Comparison of ENCODE assay signal across 11 cellular contexts in genomic region chr10:44966129-44966815, GRCh38. TPM values are rescaled to one million over a fixed set of nuclear protein-coding genes. Genes with fewer than 3 reads are reported as not detected.
A peak's percentile ranks its signal among the peaks of the same experiment; 100 is the strongest.
DNase-seq lines count a peak whose midpoint lies in the region; ATAC-seq and TF ChIP-seq lines count a peak whose summit lies in the region.
"Had no signal": no experiment of that assay in that cellular context is flagged by ENCODE, and none has a peak within 500 bp of the region (broad histone marks: within the 10 kb centered on the region; RNA-seq: fewer than 3 reads in every experiment).

No MANE protein-coding gene starts in this region.

- H3K27ac Mint-ChIP-seq in Calu3 (ENCODE audit: unreplicated experiment) = no peak overlapping the region

- H3K36me3 Mint-ChIP-seq in Calu3 (ENCODE audit: insufficient read depth, unreplicated experiment) = no peaks in the 10 kb centered on the region

- intact Hi-C loops in Calu3 (cut with micrococcal nuclease; ENCODE audit: unreplicated experiment) = no loop called here

- ATAC-seq in GM19023 (IDR thresholded peaks at IDR 0.05; ENCODE audit: unreplicated experiment) (peak; percentile 25), HG02884 (IDR thresholded peaks at IDR 0.05; ENCODE audit: unreplicated experiment) (peak; percentile 28)
- ATAC-seq: effector memory CD8-positive, alpha-beta T cell had no signal

- no peaks in the 10 kb centered on the region for H3K9me3 ChIP-seq in skeletal muscle satellite cell (replicated peaks; ENCODE audit: low read length)

- no peak overlapping the region for H3K9ac ChIP-seq in skeletal muscle satellite cell (ENCODE audit: low read depth, low read length)

- H3K27me3 Mint-ChIP-seq in Calu3 (ENCODE audit: unreplicated experiment) = no peaks in the 10 kb centered on the region

- peak overlapping the region; percentile 95 for H3K27ac ChIP-seq in caudate nucleus (ENCODE audit: low read depth, low read length)
- H3K27ac ChIP-seq: SK-N-MC had no signal

- CTCF ChIA-PET in Calu3 (lab: Charles Lee) = interaction anchor here (1.0 to 1.6 kb wide), 3 partner anchors 10 to 35 kb away, joined by 3 to 5 read pairs (median 3); no protein-coding TSS in a partner anchor

- H3K9me3 Mint-ChIP-seq in Calu3 (ENCODE audit: low read depth, unreplicated experiment) = no peaks in the 10 kb centered on the region
- H3K9me3 Mint-ChIP-seq: effector memory CD8-positive, alpha-beta T cell had no signal

- peaks cover 52% of the 10 kb centered on the region for H3K4me1 ChIP-seq in skeletal muscle satellite cell (ENCODE audit: control insufficient read depth, insufficient read depth, low read length)

- peaks cover 24% of the 10 kb centered on the region for H3K4me1 Mint-ChIP-seq in Calu3 (ENCODE audit: low read depth, unreplicated experiment)

- TF ChIP-seq CTCF in Calu3 (IDR thresholded peaks at IDR 0.05; ENCODE audit: unreplicated experiment) = no peak

- H3K4me3 ChIP-seq in skeletal muscle satellite cell (ENCODE audit: low read length) = peak overlapping the region; percentile 22
- H3K4me3 ChIP-seq: SK-N-MC had no signal

- no TSS peak for BruUV-seq in Calu3 (replicated peaks; lab: Mats Ljungman, UMichigan)

- no peak for DNase-seq in caudate nucleus (lab: John Stamatoyannopoulos, UW)
- no peak for DNase-seq in Calu3
- DNase-seq in HuH-7.5 (ENCODE audit: low spot score) = no peak
- no peak for DNase-seq in NCI-H524 (lab: John Stamatoyannopoulos, UW)
- no peak for DNase-seq in NCI-H1092 (lab: John Stamatoyannopoulos, UW)
- DNase-seq: effector memory CD8-positive, alpha-beta T cell; occipital lobe had no signal

- H3K4me2 ChIP-seq in skeletal muscle satellite cell (ENCODE audit: low read length) = peak overlapping the region; percentile 44

- no peaks in the 10 kb centered on the region for H3K36me3 ChIP-seq in skeletal muscle satellite cell (ENCODE audit: insufficient read depth, low read length)

- H3K4me3 Mint-ChIP-seq in Calu3 (ENCODE audit: low read depth, unreplicated experiment) = no peak overlapping the region

- H3K27me3 ChIP-seq in skeletal muscle satellite cell (ENCODE audit: control insufficient read depth, insufficient read depth, low read length) = no peaks in the 10 kb centered on the region

RNA-seq across cellular contexts. Expression of gene RASSF4, which starts 6.7 kb away (rescaled TPM):
- total RNA-seq in skeletal muscle satellite cell (2012; rRNA removed) = 1.8 and 10.5 TPM in 2 replicates
- 2.2 and 2.4 TPM in 2 replicates for total RNA-seq in Calu3 (2022)

RNA-seq across cellular contexts. Expression of gene DEPP1, which starts 12.3 kb away (rescaled TPM):
- total RNA-seq in skeletal muscle satellite cell (2012; rRNA removed) = 6.1 and 10.1 TPM in 2 replicates
- 11.1 and 16.5 TPM in 2 replicates for total RNA-seq in Calu3 (2022)

RNA-seq across cellular contexts. Expression of gene ZNF22, which starts 34.5 kb away (rescaled TPM):
- total RNA-seq in skeletal muscle satellite cell (2012; rRNA removed) = 9.2 and 9.4 TPM in 2 replicates
- 10.8 and 11.9 TPM in 2 replicates for total RNA-seq in Calu3 (2022)

RNA-seq across cellular contexts. Expression of gene TMEM72, which starts 55.1 kb away (rescaled TPM):
- not detected in 2 replicates for total RNA-seq in skeletal muscle satellite cell (2012; rRNA removed)
- not detected in 2 replicates for total RNA-seq in Calu3 (2022)
